Comparison of ENCODE assay signal across 11 cellular contexts in genomic region chr1:42960693-42961559, GRCh38. TPM values are rescaled to one million over a fixed set of nuclear protein-coding genes. Genes with fewer than 3 reads are reported as not detected.
DNase-seq lines count a peak whose midpoint lies in the region; ATAC-seq lines count a peak whose summit lies in the region.
"Had no signal": no experiment of that assay in that cellular context is flagged by ENCODE, and none has a peak within 500 bp of the region (broad histone marks: within the 10 kb centered on the region; RNA-seq: fewer than 3 reads in every experiment).

No MANE protein-coding gene starts in this region.

- intact Hi-C loops in activated CD4-positive, alpha-beta T cell treated with anti-CD3 and anti-CD28 coated beads, Interleukin-2, amount 10 ng/mL, durations not matched to agents 24 days and 14 days (cut with micrococcal nuclease), result no loop called here

- H3K27me3 Mint-ChIP-seq in activated CD4-positive, alpha-beta T cell treated with anti-CD3 and anti-CD28 coated beads, Interleukin-2, amount 10 ng/mL, durations not matched to agents 24 days and 14 days, result peaks cover 6% of the 10 kb centered on the region
- peaks cover 5% of the 10 kb centered on the region for H3K27me3 Mint-ChIP-seq in activated T-helper 17 cell treated with anti-CD3 and anti-CD28 coated beads, Interleukin-2, amount 50 U/mL, for 72 hours
- H3K27me3 Mint-ChIP-seq in immature natural killer cell (ENCODE audit: low read depth in 3 of 3), result peaks cover 2 to 17% (median 16%) of the 10 kb centered on the region in 3 donors

- H3K36me3 Mint-ChIP-seq in activated CD4-positive, alpha-beta T cell treated with anti-CD3 and anti-CD28 coated beads, Interleukin-2, amount 10 ng/mL, durations not matched to agents 24 days and 14 days (ENCODE audit: low read depth), result peaks cover 17% of the 10 kb centered on the region
- peaks cover 31% of the 10 kb centered on the region for H3K36me3 Mint-ChIP-seq in activated T-helper 17 cell treated with anti-CD3 and anti-CD28 coated beads, Interleukin-2, amount 50 U/mL, for 72 hours (ENCODE audit: low read depth)
- H3K36me3 Mint-ChIP-seq in immature natural killer cell, result peaks cover 0 to 11% (median 3%) of the 10 kb centered on the region in 3 donors

- no peaks in the 10 kb centered on the region for H3K9me3 Mint-ChIP-seq in activated CD4-positive, alpha-beta T cell treated with anti-CD3 and anti-CD28 coated beads, Interleukin-2, amount 10 ng/mL, durations not matched to agents 24 days and 14 days
- H3K9me3 Mint-ChIP-seq in activated T-helper 17 cell treated with anti-CD3 and anti-CD28 coated beads, Interleukin-2, amount 50 U/mL, for 72 hours, result no peaks in the 10 kb centered on the region
- no peaks in the 10 kb centered on the region for H3K9me3 Mint-ChIP-seq in immature natural killer cell

- ATAC-seq in activated T-helper 17 cell treated with anti-CD3 and anti-CD28 coated beads, Interleukin-2, amount 50 U/mL, for 72 hours (replicated peaks), result no peak
- ATAC-seq in GM19035 (IDR thresholded peaks at IDR 0.05; ENCODE audit: unreplicated experiment), result no peak

- peak overlapping the region; percentile 54 for H3K27ac ChIP-seq in substantia nigra (ENCODE audit: low read depth, low read length, poor library complexity, severe bottlenecking)
- H3K27ac ChIP-seq: WERI-Rb-1 had no signal

- peak overlapping the region; percentile 7 for H3K27ac Mint-ChIP-seq in activated CD4-positive, alpha-beta T cell treated with anti-CD3 and anti-CD28 coated beads, Interleukin-2, amount 10 ng/mL, durations not matched to agents 24 days and 14 days
- H3K27ac Mint-ChIP-seq in activated T-helper 17 cell treated with anti-CD3 and anti-CD28 coated beads, Interleukin-2, amount 50 U/mL, for 72 hours, result peak overlapping the region; percentile 33
- H3K27ac Mint-ChIP-seq in immature natural killer cell, result peak overlapping the region in 5 of 6 donors; percentile 27 to 71 (median 45)

- H3K4me1 Mint-ChIP-seq in activated CD4-positive, alpha-beta T cell treated with anti-CD3 and anti-CD28 coated beads, Interleukin-2, amount 10 ng/mL, durations not matched to agents 24 days and 14 days, result peaks cover 40% of the 10 kb centered on the region
- H3K4me1 Mint-ChIP-seq in activated T-helper 17 cell treated with anti-CD3 and anti-CD28 coated beads, Interleukin-2, amount 50 U/mL, for 72 hours, result peaks cover 18% of the 10 kb centered on the region
- peaks cover 38 to 46% of the 10 kb centered on the region in 2 donors for H3K4me1 Mint-ChIP-seq in immature natural killer cell

- no peak for DNase-seq in activated CD4-positive, alpha-beta T cell treated with anti-CD3 and anti-CD28 coated beads, Interleukin-2, amount 10 ng/mL, durations not matched to agents 24 days and 14 days
- DNase-seq in activated CD4-positive, alpha-beta T cell treated with anti-CD3 and anti-CD28 coated beads, Interleukin-2, amount 50 U/mL, for 48 hours, result no peak
- DNase-seq in immature natural killer cell, result no peak
- peak in 44 of 49 donors; percentile 16 to 82 (median 66) for DNase-seq in substantia nigra (lab: John Stamatoyannopoulos, UW)
- DNase-seq in NCI-H1694 treated with DMSO at 0.1 percent for 48 hours (lab: John Stamatoyannopoulos, UW), result no peak
- no peak for DNase-seq in NAMALWA (ENCODE audit: low spot score)
- DNase-seq: ACHN; stimulated activated CD4-positive, alpha-beta T cell treated with anti-CD3 and anti-CD28 coated beads, Interleukin-12 subunit alpha, Interleukin-12 subunit beta, amount 100 ng/mL, for 4 hours; WERI-Rb-1 had no signal

- H3K4me3 Mint-ChIP-seq in activated CD4-positive, alpha-beta T cell treated with anti-CD3 and anti-CD28 coated beads, Interleukin-2, amount 10 ng/mL, durations not matched to agents 24 days and 14 days, result peak overlapping the region; percentile 29
- peak overlapping the region; percentile 92 for H3K4me3 Mint-ChIP-seq in activated T-helper 17 cell treated with anti-CD3 and anti-CD28 coated beads, Interleukin-2, amount 50 U/mL, for 72 hours
- peak overlapping the region; percentile 11 to 70 (median 63) for H3K4me3 Mint-ChIP-seq in immature natural killer cell

RNA-seq across cellular contexts. Expression of gene SLC2A1, which starts 2.3 kb away (rescaled TPM):
- 135 and 144 TPM in 2 replicates for total RNA-seq in activated CD4-positive, alpha-beta T cell treated with anti-CD3 and anti-CD28 coated beads, Interleukin-2, amount 10 ng/mL, durations not matched to agents 24 days and 14 days
- total RNA-seq in activated T-helper 17 cell treated with anti-CD3 and anti-CD28 coated beads, Interleukin-2, amount 50 U/mL, for 72 hours, result 100 to 1,000 TPM; 217 to 280 TPM
- polyA plus RNA-seq in immature natural killer cell, result 10 to 100 TPM; 39.1 to 55.0 (median 42.4) TPM

Comparison
In these comparisons a context has a peak if more than half of its experiments do, and no peak if none do; other contexts are left out.
1. DNase-seq: peak in substantia nigra (44 of 49); none in activated CD4-positive, alpha-beta T cell treated with anti-CD3 and anti-CD28 coated beads, Interleukin-2, amount 10 ng/mL, durations not matched to agents 24 days and 14 days (single experiment), activated CD4-positive, alpha-beta T cell treated with anti-CD3 and anti-CD28 coated beads, Interleukin-2, amount 50 U/mL, for 48 hours (0 of 2), immature natural killer cell (0 of 3), NCI-H1694 treated with DMSO at 0.1 percent for 48 hours (single experiment) and NAMALWA (single experiment).
2. H3K4me3 Mint-ChIP-seq: peak in every context shown above with its lines; median percentile 92 in activated T-helper 17 cell treated with anti-CD3 and anti-CD28 coated beads, Interleukin-2, amount 50 U/mL, for 72 hours; 63 in immature natural killer cell; 29 in activated CD4-positive, alpha-beta T cell treated with anti-CD3 and anti-CD28 coated beads, Interleukin-2, amount 10 ng/mL, durations not matched to agents 24 days and 14 days.
3. Peak in every context shown above with its lines, with median percentiles within 50 percentile points of each other: H3K27ac Mint-ChIP-seq.